Comparison of ENCODE assay signal across 8 cellular contexts in genomic region chr7:1028775-1029636, GRCh38. TPM values are rescaled to one million over a fixed set of nuclear protein-coding genes. Genes with fewer than 3 reads are reported as not detected.
DNase-seq lines count a peak whose midpoint lies in the region; ATAC-seq lines count a peak whose summit lies in the region.

No MANE protein-coding gene starts in this region.

- ATAC-seq in GM19351 (IDR thresholded peaks at IDR 0.05; ENCODE audit: unreplicated experiment): no peak

- peak overlapping the region; percentile 53 for H3K4me3 ChIP-seq in H7 (ENCODE audit: insufficient read depth, low read depth, low read length)
- H3K4me3 ChIP-seq in NT2/D1 (ENCODE audit: insufficient read length, low read depth): peak overlapping the region; percentile 58

- H3K36me3 ChIP-seq in H7 (replicated peaks; ENCODE audit: control insufficient read depth, insufficient read depth, low read length): no peaks in the 10 kb centered on the region; the same call in 1 of the 2 replicates
- peaks cover 25% of the 10 kb centered on the region for H3K36me3 ChIP-seq in NT2/D1 (ENCODE audit: insufficient read depth, insufficient read length, low read length)

- H3K27me3 ChIP-seq in H7 (ENCODE audit: control insufficient read depth, insufficient read depth, low read length): no peaks in the 10 kb centered on the region
- H3K27me3 ChIP-seq in NT2/D1 (ENCODE audit: insufficient read depth, insufficient read length): peaks cover 9% of the 10 kb centered on the region

- DNase-seq in C1 segment of cervical spinal cord (lab: John Stamatoyannopoulos, UW): peak in 12 of 14 donors; percentile 46 to 84 (median 60)
- DNase-seq in H7: peak; percentile 91
- DNase-seq in NT2/D1 (ENCODE audit: low read depth, low spot score): peak; percentile 76
- peak; percentile 78 for DNase-seq in activated CD8-positive, alpha-beta memory T cell treated with anti-CD3 and anti-CD28 coated beads, Interleukin-2, amount 50 U/mL, for 48 hours
- DNase-seq in epidermal melanocyte (ENCODE audit: insufficient read length, low spot score): peak; percentile 98
- DNase-seq in midbrain (lab: John Stamatoyannopoulos, UW): peak; percentile 68
- peak; percentile 53 to 61 for DNase-seq in stimulated activated CD8-positive, alpha-beta memory T cell treated with anti-CD3 and anti-CD28 coated beads, Interleukin-15, amount 100 ng/mL, for 48 hours (ENCODE audit: low read depth in 2 of 2)

- H3K9ac ChIP-seq in NT2/D1 (ENCODE audit: insufficient read length, low read depth): peak overlapping the region; percentile 72

- peaks cover 19% of the 10 kb centered on the region for H3K4me1 ChIP-seq in NT2/D1 (ENCODE audit: insufficient read depth, insufficient read length)

- no peaks in the 10 kb centered on the region for H3K9me3 ChIP-seq in NT2/D1 (ENCODE audit: insufficient read depth, low read length)

RNA-seq across cellular contexts. Expression of gene GPR146, which starts 15.3 kb away (rescaled TPM):
- total RNA-seq in H7 (2014; rRNA removed; shearing (Covaris generic)): 0.07 and 0.87 TPM in 2 replicates

RNA-seq across cellular contexts. Expression of gene CYP2W1, which starts 46.0 kb away (rescaled TPM):
- not detected in 2 replicates for total RNA-seq in H7 (2014; rRNA removed; shearing (Covaris generic))

RNA-seq across cellular contexts. Expression of gene COX19, which starts 53.7 kb away (rescaled TPM):
- total RNA-seq in H7 (2014; rRNA removed; shearing (Covaris generic)): 8.4 and 12.9 TPM in 2 replicates

RNA-seq across cellular contexts. Expression of gene GPER1, which starts 58.9 kb away (rescaled TPM):
- total RNA-seq in H7 (2014; rRNA removed; shearing (Covaris generic)): 0.14 and 0.63 TPM in 2 replicates
